Comparison of ENCODE assay signal across 26 cellular contexts in the genomic region with DNA sequence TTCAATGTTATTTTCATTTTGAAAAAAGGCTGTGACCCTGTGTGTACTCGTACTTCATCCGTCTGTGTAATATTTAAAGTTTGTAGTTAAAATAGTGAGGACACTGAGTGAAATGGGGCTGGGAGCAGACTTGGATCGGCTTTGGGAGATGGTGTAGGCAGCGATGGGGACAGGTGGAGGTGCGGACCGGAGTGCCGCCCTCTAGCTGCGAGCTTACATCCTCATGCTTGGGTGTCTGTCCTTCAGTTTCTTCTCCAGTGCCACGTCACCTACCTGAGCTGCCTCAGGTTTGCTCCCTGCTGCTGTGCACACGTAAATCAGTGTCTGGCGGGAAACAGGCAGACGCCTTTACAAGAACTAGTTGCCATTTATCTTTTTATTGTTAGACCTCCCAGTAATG.
"Had no signal": no experiment of that assay in that cellular context is flagged by ENCODE, and none has a peak within 500 bp of the region (broad histone marks: within the 10 kb centered on the region; RNA-seq: fewer than 3 reads in every experiment).

No MANE protein-coding gene starts in this region.

- H3K4me1 ChIP-seq: adrenal gland, body of pancreas, gastrocnemius medialis, pancreas, psoas muscle, right atrium auricular region, spleen, tibial nerve had no signal

- H3K27me3 Mint-ChIP-seq: activated CD8-positive, alpha-beta memory T cell treated with anti-CD3 and anti-CD28 coated beads, Interleukin-2, amount 10 ng/mL, durations not matched to agents 7 days and 5 days; activated CD8-positive, alpha-beta T cell treated with anti-CD3 and anti-CD28 coated beads for 36 hours; activated naive CD8-positive, alpha-beta T cell treated with anti-CD3 and anti-CD28 coated beads for 36 hours; naive thymus-derived CD4-positive, alpha-beta T cell had no signal

- ATAC-seq: activated CD8-positive, alpha-beta memory T cell treated with anti-CD3 and anti-CD28 coated beads, Interleukin-2, amount 10 ng/mL, durations not matched to agents 7 days and 5 days; activated CD8-positive, alpha-beta T cell treated with anti-CD3 and anti-CD28 coated beads for 36 hours; body of pancreas; gastrocnemius medialis; naive thymus-derived CD4-positive, alpha-beta T cell; pancreas; psoas muscle; WTC11 had no signal

- H3K27ac Mint-ChIP-seq: activated CD8-positive, alpha-beta memory T cell treated with anti-CD3 and anti-CD28 coated beads, Interleukin-2, amount 10 ng/mL, durations not matched to agents 7 days and 5 days had no signal

- H3K4me3 ChIP-seq: adrenal gland, body of pancreas, gastrocnemius medialis, pancreas, psoas muscle, right atrium auricular region, spleen, tibial nerve had no signal

- H3K9me3 ChIP-seq: adrenal gland, body of pancreas, gastrocnemius medialis, pancreas, psoas muscle, right atrium auricular region, spleen, tibial nerve had no signal

- H3K4me3 Mint-ChIP-seq: activated CD8-positive, alpha-beta memory T cell treated with anti-CD3 and anti-CD28 coated beads, Interleukin-2, amount 10 ng/mL, durations not matched to agents 7 days and 5 days; activated CD8-positive, alpha-beta T cell treated with anti-CD3 and anti-CD28 coated beads for 36 hours; activated naive CD8-positive, alpha-beta T cell treated with anti-CD3 and anti-CD28 coated beads for 36 hours; naive thymus-derived CD4-positive, alpha-beta T cell; WTC11 had no signal

- H3K27ac ChIP-seq: adrenal gland, body of pancreas, gastrocnemius medialis, pancreas, psoas muscle, right atrium auricular region, spleen, tibial nerve had no signal

- FAIRE-seq: colon, endometrium, pancreas had no signal

- H3K36me3 ChIP-seq: adrenal gland, gastrocnemius medialis, pancreas, right atrium auricular region, spleen, tibial nerve had no signal

- H3K36me3 Mint-ChIP-seq: WTC11 had no signal

- H3K27me3 ChIP-seq: adrenal gland, body of pancreas, gastrocnemius medialis, right atrium auricular region, spleen, tibial nerve had no signal

- DNase-seq: activated CD4-positive, alpha-beta T cell treated with anti-CD3 and anti-CD28 coated beads, Interleukin-2, amount 50 U/mL, for 1 hour; activated CD8-positive, alpha-beta memory T cell treated with anti-CD3 and anti-CD28 coated beads, Interleukin-2, amount 10 ng/mL, durations not matched to agents 7 days and 5 days; activated CD8-positive, alpha-beta T cell treated with anti-CD3 and anti-CD28 coated beads for 36 hours; activated naive CD4-positive, alpha-beta T cell; activated naive CD8-positive, alpha-beta T cell treated with anti-CD3 and anti-CD28 coated beads for 36 hours; activated T-cell treated with anti-CD3 and anti-CD28 coated beads, Interleukin-2, amount 50 U/mL, for 48 hours; adrenal gland; aorta; body of pancreas; dermis blood vessel endothelial cell; effector CD4-positive, alpha-beta T cell; gastrocnemius medialis; glutamatergic neuron; midbrain; naive thymus-derived CD4-positive, alpha-beta T cell; nucleus accumbens; pancreas; psoas muscle; spleen; stimulated activated naive CD4-positive, alpha-beta T cell treated with Interleukin-2 at 50 U/mL for 16 hours; T-helper 9 cell had no signal
